ENCODE assay signal across 11 cellular contexts in the genomic region with DNA sequence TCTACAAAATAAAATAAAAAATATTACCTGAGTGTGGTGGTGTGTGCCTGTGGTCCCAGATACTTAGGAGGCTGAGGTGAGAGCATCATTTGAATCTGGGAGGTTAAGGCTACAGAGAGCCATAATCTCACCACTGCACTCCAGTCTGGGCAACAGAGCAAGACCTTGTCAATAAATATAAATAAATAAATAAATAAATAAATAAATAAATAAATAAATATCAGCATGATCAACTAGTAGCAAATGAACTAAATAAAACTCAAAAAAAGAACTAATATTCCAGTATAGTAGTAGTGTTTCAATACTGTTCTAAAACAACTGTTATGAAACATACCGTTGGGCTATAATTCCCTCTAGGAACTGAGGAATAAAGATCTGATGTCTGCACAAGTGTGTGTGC.
"Had no signal": no experiment of that assay in that cellular context is flagged by ENCODE, and none has a peak within 500 bp of the region (broad histone marks: within the 10 kb centered on the region; RNA-seq: fewer than 3 reads in every experiment).

No MANE protein-coding gene starts in this region.

- H3K9me3 ChIP-seq: HAP-1 had no signal

- H3K36me3 ChIP-seq: HAP-1 had no signal

- H3K27ac ChIP-seq: GM23248 had no signal

- H3K4me3 ChIP-seq: GM23248, GM23338, HAP-1 had no signal

- H3K4me2 ChIP-seq: GM23338 had no signal

- FAIRE-seq: H1, H54 had no signal

- DNase-seq: GM23248, GOT3, H7, H9, HCEC 1CT, HFFc6 had no signal

- ATAC-seq: GM23338, HCT116 had no signal

- H3K4me1 ChIP-seq: HAP-1 had no signal
